ENCODE assay signal across 19 cellular contexts in the genomic region with DNA sequence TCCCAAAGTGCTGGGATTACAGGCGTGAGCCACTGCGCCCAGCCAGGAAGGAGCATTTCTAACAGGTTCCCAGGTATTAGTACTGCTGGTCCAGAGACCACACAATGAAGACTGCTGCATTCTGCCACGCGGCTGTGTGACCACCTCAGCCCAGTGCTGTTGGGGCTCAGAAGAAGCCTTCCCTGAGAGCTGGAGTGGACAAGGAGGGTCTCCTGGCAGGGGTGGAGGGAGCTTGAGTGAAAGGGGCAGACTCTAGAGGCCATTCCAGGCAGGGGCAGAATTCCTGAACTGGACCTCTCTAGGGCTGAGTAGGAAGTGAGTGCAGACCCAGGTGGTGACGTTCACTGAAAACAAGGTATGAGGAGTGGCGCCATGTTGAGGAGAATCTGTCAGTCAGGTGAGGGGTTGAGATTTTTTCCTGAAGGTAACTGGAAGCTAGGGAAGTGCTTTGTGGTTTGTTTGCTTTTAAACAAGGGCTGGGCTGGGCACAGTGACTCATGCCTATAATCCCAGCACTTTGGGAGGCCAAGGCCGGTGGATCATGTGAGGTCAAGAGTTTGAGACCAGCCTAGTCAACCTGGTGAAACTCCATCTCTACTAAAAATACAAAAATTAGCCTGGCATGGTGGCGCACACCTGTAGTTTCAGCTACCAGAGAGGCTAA.
DNase-seq lines count a peak whose midpoint lies in the region; ATAC-seq, FAIRE-seq and TF ChIP-seq lines count a peak whose summit lies in the region.
"Had no signal": no experiment of that assay in that cellular context is flagged by ENCODE, and none has a peak within 500 bp of the region (broad histone marks: within the 10 kb centered on the region; RNA-seq: fewer than 3 reads in every experiment).

No MANE protein-coding gene starts in this region.

- peaks cover 8% of the 10 kb centered on the region; the same call in 1 of the 2 replicates for H3K9me1 ChIP-seq in IMR-90 (ENCODE audit: insufficient read depth, low read length)

- H3K27ac ChIP-seq in IMR-90 (ENCODE audit: insufficient read depth, low read length) = no peak overlapping the region
- no peak overlapping the region for H3K27ac ChIP-seq in endodermal cell (ENCODE audit: low read depth, low read length)
- H3K27ac ChIP-seq in pancreas = no peak overlapping the region
- no peak overlapping the region for H3K27ac ChIP-seq in dorsolateral prefrontal cortex

- CTCF ChIA-PET in IMR-90 (lab: Yijun Ruan, JAX) = no interaction called here

- H3K36me3 Mint-ChIP-seq in endodermal cell (ENCODE audit: low read depth) = no peaks in the 10 kb centered on the region

- no peak overlapping the region for H2BK5ac ChIP-seq in IMR-90 (ENCODE audit: low read depth, low read length, poor library complexity, severe bottlenecking)

- H3K9ac ChIP-seq in IMR-90 (ENCODE audit: low read depth, low read length) (no peak overlapping the region), endodermal cell (ENCODE audit: extremely low read depth, low read length, poor library complexity, severe bottlenecking) (no peak overlapping the region)

- H3K9me3 ChIP-seq in IMR-90 (ENCODE audit: control insufficient read depth, insufficient read depth, low read length) (no peaks in the 10 kb centered on the region), endodermal cell (ENCODE audit: control insufficient read depth, low read length) (no peaks in the 10 kb centered on the region), pancreas (no peaks in the 10 kb centered on the region)

- peak; percentile 34 for DNase-seq in A172 (ENCODE audit: low spot score)
- no peak for DNase-seq in IMR-90
- no peak for DNase-seq in endodermal cell
- DNase-seq in pancreas = peak in 1 of 6 donors; percentile 35
- no peak for DNase-seq in dorsolateral prefrontal cortex
- DNase-seq in D721Med (ENCODE audit: insufficient read length, low spot score) = no peak
- no peak for DNase-seq in superior temporal gyrus (ENCODE audit: extremely low spot score)
- DNase-seq: activated CD4-positive, alpha-beta T cell treated with anti-CD3 and anti-CD28 coated beads for 4 hours; cerebellar nuclear complex; H9; head of caudate nucleus; left cardiac atrium; NCI-H1930; NCI-H526 treated with DMSO at 0.1 percent for 48 hours; stimulated activated CD4-positive, alpha-beta T cell treated with anti-CD3 and anti-CD28 coated beads, Interleukin-4, amount 100 ng/mL, for 1 hour had no signal

- peak overlapping the region; percentile 56 for H3K27ac Mint-ChIP-seq in endodermal cell
- H3K27ac Mint-ChIP-seq: nephron; T-helper 2 cell treated with Interferon-gamma antibody and Interleukin-4, amounts not matched to agents 5 μg/mL and 100 μg/mL, for 36 hours had no signal

- TF ChIP-seq CTCF in IMR-90 (conservative IDR thresholded peaks at IDR 0.05; ENCODE audit: low read depth, low read length) (no peak), endodermal cell (conservative IDR thresholded peaks at IDR 0.05) (no peak), pancreas (IDR thresholded peaks at IDR 0.05) (no peak), dorsolateral prefrontal cortex (IDR thresholded peaks at IDR 0.05 in 54 of 56, conservative IDR thresholded peaks at IDR 0.05 in 2 of 56; ENCODE audit: low read depth in 1 of 56, partially characterized antibody in 56 of 56) (no peak), D721Med (IDR thresholded peaks at IDR 0.05; ENCODE audit: insufficient read depth, missing control alignments) (no peak)

- no peak overlapping the region for H3K18ac ChIP-seq in IMR-90 (ENCODE audit: low read depth, low read length)

- H2AFZ ChIP-seq in IMR-90 (replicated peaks; ENCODE audit: low read length, poor library complexity) = no peak overlapping the region

- intact Hi-C loops in IMR-90 (cut with micrococcal nuclease) (loop anchor here (10.0 kb wide), 2 partner anchors 208 to 508 kb away; a partner anchor contains a TSS), pancreas (cut with DNase I) (loop anchor here in 1 of 3 donors (10.0 kb wide), 1 partner anchor 132 kb away; a partner anchor contains a TSS), dorsolateral prefrontal cortex (cut with DNase I) (no loop called here)

- H3K36me3 ChIP-seq in IMR-90 (ENCODE audit: control insufficient read depth, insufficient read depth, low read length) (no peaks in the 10 kb centered on the region), endodermal cell (ENCODE audit: control insufficient read depth, insufficient read depth, low read length) (no peaks in the 10 kb centered on the region), pancreas (no peaks in the 10 kb centered on the region)

- H3K4me3 ChIP-seq in IMR-90 (ENCODE audit: insufficient read depth, low read depth, low read length) = no peak overlapping the region
- no peak overlapping the region for H3K4me3 ChIP-seq in endodermal cell (ENCODE audit: low read length)
- no peak overlapping the region for H3K4me3 ChIP-seq in pancreas
- H3K4me3 ChIP-seq in dorsolateral prefrontal cortex = no peak overlapping the region

- TF ChIP-seq RAD21 in IMR-90 (IDR thresholded peaks at IDR 0.05; ENCODE audit: low read length) = no peak

- H2BK20ac ChIP-seq in IMR-90 (ENCODE audit: low read depth, low read length) = no peak overlapping the region

- H3K79me1 ChIP-seq in IMR-90 (ENCODE audit: low read depth in 1 of 2, low read length in 2 of 2) = no peaks in the 10 kb centered on the region

- H3K4me3 Mint-ChIP-seq in endodermal cell = no peak overlapping the region
- H3K4me3 Mint-ChIP-seq: H9; nephron; T-helper 2 cell treated with Interferon-gamma antibody and Interleukin-4, amounts not matched to agents 5 μg/mL and 100 μg/mL, for 36 hours had no signal

- in situ Hi-C loops in IMR-90 (cut with MboI; ENCODE audit: low sequenced_read_pairs) = no loop called here

- no TSS peak for BruUV-seq in IMR-90 (replicated peaks; lab: Mats Ljungman, UMichigan)

- FAIRE-seq in pancreas (lab: Jason Lieb, UNC) (no peak), D721Med (lab: Jason Lieb, UNC) (no peak)
- FAIRE-seq: urothelium cell line had no signal

- H3K14ac ChIP-seq in IMR-90 (replicated peaks; ENCODE audit: low read depth, low read length) = no peak overlapping the region

- peaks cover 25% of the 10 kb centered on the region for H3K4me1 Mint-ChIP-seq in endodermal cell
- H3K4me1 Mint-ChIP-seq: nephron had no signal

- H2AK5ac ChIP-seq in IMR-90 (ENCODE audit: low read depth, low read length) = no peak overlapping the region

- peaks cover 5% of the 10 kb centered on the region for H3K4me1 ChIP-seq in IMR-90 (ENCODE audit: control insufficient read depth, insufficient read depth, low read length)
- H3K4me1 ChIP-seq in endodermal cell (ENCODE audit: control insufficient read depth, insufficient read depth, low read length) = peaks cover 3% of the 10 kb centered on the region
- no peaks in the 10 kb centered on the region for H3K4me1 ChIP-seq in pancreas

- dilution Hi-C loops in IMR-90 (cut with HindIII; ENCODE audit: low sequenced_read_pairs, unreplicated experiment) = no loop called here

- H4K20me1 ChIP-seq in IMR-90 (ENCODE audit: insufficient read depth, low read length) = no peaks in the 10 kb centered on the region

- peak overlapping the region; percentile 78 for H2AK9ac ChIP-seq in IMR-90 (replicated peaks; ENCODE audit: low read depth, low read length, poor library complexity)

- H3K23ac ChIP-seq in IMR-90 (ENCODE audit: low read depth, low read length) = no peak overlapping the region

- ATAC-seq in IMR-90 (ENCODE audit: low read depth) (no peak), pancreas (peak; percentile 31 to 66 (median 50)), GM21529 (IDR thresholded peaks at IDR 0.05; ENCODE audit: unreplicated experiment) (no peak)
- ATAC-seq: left cardiac atrium had no signal

- H3K4ac ChIP-seq in IMR-90 (ENCODE audit: low read depth, low read length) = no peak overlapping the region

- H4K8ac ChIP-seq in IMR-90 (ENCODE audit: low read depth in 2 of 2, low read length in 2 of 2) = no peak overlapping the region

- H3K56ac ChIP-seq in IMR-90 (ENCODE audit: extremely low read depth, insufficient read depth, low read length) = no peak overlapping the region

- WGBS in IMR-90 (ENCODE audit: extremely low coverage in 2 of 2, insufficient read length in 1 of 2), 2 experiments = 96% methylated on average over 3 of the region's 8 CpGs; no CpG with 5 or more reads in 1 of the 2 experiments
- 90 to 91% methylated on average over 8 of the region's 8 CpGs for WGBS in endodermal cell (ENCODE audit: insufficient coverage in 1 of 2, insufficient read length in 1 of 2), 2 experiments
- 92 to 97% methylated on average over 8 of the region's 8 CpGs for WGBS in pancreas, 2 donors

- H3K27me3 Mint-ChIP-seq in endodermal cell (ENCODE audit: insufficient read depth) = no peaks in the 10 kb centered on the region

- H3K27me3 ChIP-seq in IMR-90 (ENCODE audit: control insufficient read depth, insufficient read depth, low read length) = no peaks in the 10 kb centered on the region
- no peaks in the 10 kb centered on the region for H3K27me3 ChIP-seq in endodermal cell (ENCODE audit: control insufficient read depth, insufficient read depth, low read length, poor library complexity, severe bottlenecking)
- H3K27me3 ChIP-seq in pancreas = no peaks in the 10 kb centered on the region
- no peaks in the 10 kb centered on the region for H3K27me3 ChIP-seq in dorsolateral prefrontal cortex

- POLR2A ChIA-PET in IMR-90 (lab: Charles Lee; ENCODE audit: unreplicated experiment) = no interaction called here

- TF ChIP-seq POLR2A in IMR-90 (IDR thresholded peaks at IDR 0.05; ENCODE audit: low read depth, low read length) = no peak

- H4K5ac ChIP-seq in IMR-90 (ENCODE audit: low read depth, low read length) = no peak overlapping the region

- H2BK120ac ChIP-seq in IMR-90 (ENCODE audit: low read depth, low read length) = no peak overlapping the region

- H3K4me2 ChIP-seq in IMR-90 (ENCODE audit: low read depth, low read length) = no peak overlapping the region

- H2BK15ac ChIP-seq in IMR-90 (ENCODE audit: low read depth, low read length) = no peak overlapping the region

- no peaks in the 10 kb centered on the region for H3K9me3 Mint-ChIP-seq in endodermal cell
- H3K9me3 Mint-ChIP-seq: nephron; T-helper 2 cell treated with Interferon-gamma antibody and Interleukin-4, amounts not matched to agents 5 μg/mL and 100 μg/mL, for 36 hours had no signal

- H4K91ac ChIP-seq in IMR-90 (ENCODE audit: insufficient read depth, low read depth, low read length) = no peak overlapping the region

TF ChIP-seq in IMR-90, 13 proteins besides CTCF, POLR2A, EP300 and RAD21:
- TF ChIP-seq MXI1 (IDR thresholded peaks at IDR 0.05; ENCODE audit: borderline replicate concordance, low read depth, low read length) (no peak), CHD1 (IDR thresholded peaks at IDR 0.05; ENCODE audit: low read depth, low read length) (no peak), NFE2L2 (IDR thresholded peaks at IDR 0.05; ENCODE audit: low read depth, low read length) (no peak), SMC3 (IDR thresholded peaks at IDR 0.05; ENCODE audit: low read depth, low read length) (no peak)
TF ChIP-seq in IMR-90: peak in this region for 0.

Comparison
In these comparisons a context has a peak if more than half of its experiments do, and no peak if none do; other contexts are left out.
1. ATAC-seq: peak in pancreas (4 of 4); none in IMR-90 (single experiment) and GM21529 (single experiment).